ENCODE assay signal across 2 cellular contexts in genomic region chr3:35522450-35522849, GRCh38.
TF ChIP-seq lines count a peak whose summit lies in the region.

No MANE protein-coding gene starts in this region.

TF ChIP-seq in GM23338, 12 proteins besides CTCF, POLR2A, EP300 and RAD21 (continued from another document):
- no peak for TF ChIP-seq ZNF462 (CRISPR knock-in tag; IDR thresholded peaks at IDR 0.05)
- no peak for TF ChIP-seq JUNB (IDR thresholded peaks at IDR 0.05; ENCODE audit: unreplicated experiment)
- TF ChIP-seq POLR2AphosphoS5 (IDR thresholded peaks at IDR 0.05; ENCODE audit: low read depth) = no peak
- TF ChIP-seq REST (IDR thresholded peaks at IDR 0.05; ENCODE audit: unreplicated experiment) = no peak
- no peak for TF ChIP-seq STAT1 (IDR thresholded peaks at IDR 0.05; ENCODE audit: unreplicated experiment)
- no peak for TF ChIP-seq ZNF331 (CRISPR knock-in tag; IDR thresholded peaks at IDR 0.05; ENCODE audit: low read depth)
- TF ChIP-seq NANOG (IDR thresholded peaks at IDR 0.05; ENCODE audit: borderline replicate concordance) = no peak
- no peak for TF ChIP-seq ETS1 (IDR thresholded peaks at IDR 0.05)
- no peak for TF ChIP-seq CREB1 (CRISPR knock-in tag; IDR thresholded peaks at IDR 0.05; ENCODE audit: low read depth)

TF ChIP-seq in GM12878, 131 proteins besides CTCF, POLR2A, EP300 and RAD21 (continued from another document):
- TF ChIP-seq IRF4 (IDR thresholded peaks at IDR 0.05; ENCODE audit: low read depth, low read length) = no peak
- TF ChIP-seq TAF1 (IDR thresholded peaks at IDR 0.05; ENCODE audit: borderline replicate concordance, low read depth, low read length) = no peak
